ENCODE assay signal across 8 cellular contexts in genomic region chr17:70169707-70170597, GRCh38. TPM values are rescaled to one million over a fixed set of nuclear protein-coding genes. Genes with fewer than 3 reads are reported as not detected.
DNase-seq lines count a peak whose midpoint lies in the region; ATAC-seq and TF ChIP-seq lines count a peak whose summit lies in the region.

No MANE protein-coding gene starts in this region.

- DNase-seq in BJ (ENCODE audit: low read depth) = no peak
- DNase-seq in ascending aorta (ENCODE audit: low spot score in 2 of 2) = no peak
- DNase-seq in amniotic stem cell (lab: John Stamatoyannopoulos, UW) = no peak
- no peak for DNase-seq in GM20000 (ENCODE audit: low spot score)

- H3K4me3 ChIP-seq in BJ (ENCODE audit: low read depth, low read length) = peak overlapping the region; percentile 49
- H3K4me3 ChIP-seq in HUES48 (ENCODE audit: low read depth, low read length) = peak overlapping the region; percentile 91
- H3K4me3 ChIP-seq in ascending aorta = peak overlapping the region; percentile 66 to 76
- H3K4me3 ChIP-seq in iPS-20b (ENCODE audit: low read length) = peak overlapping the region; percentile 83
- peak overlapping the region; percentile 42 to 58 (median 50) for H3K4me3 ChIP-seq in skin epidermis

- intact Hi-C loops in ascending aorta (cut with DNase I) = loop anchor here (2.0 kb wide), 1 partner anchor 601 kb away; no protein-coding TSS in a partner anchor

- CTCF ChIA-PET in BJ (lab: Yijun Ruan, JAX) = interaction anchor here (0.9 kb wide), 1 partner anchor 563 kb away, joined by 3 read pairs; no protein-coding TSS in a partner anchor

- H3K9me3 ChIP-seq in HUES48 (ENCODE audit: control insufficient read depth, insufficient read depth, low read length) = no peaks in the 10 kb centered on the region
- H3K9me3 ChIP-seq in ascending aorta = no peaks in the 10 kb centered on the region
- no peaks in the 10 kb centered on the region for H3K9me3 ChIP-seq in iPS-20b (ENCODE audit: insufficient read depth, low read depth, low read length)

- H3K9ac ChIP-seq in HUES48 (ENCODE audit: low read depth, low read length) (no peak overlapping the region), iPS-20b (ENCODE audit: low read depth, low read length) (no peak overlapping the region; the same call in 1 of the 2 replicates)

- H3K27me3 ChIP-seq in BJ (ENCODE audit: control insufficient read depth, insufficient read depth, low read length) = no peaks in the 10 kb centered on the region; the same call in 1 of the 2 replicates
- H3K27me3 ChIP-seq in HUES48 (ENCODE audit: control insufficient read depth, insufficient read depth, low read length) = peaks cover 38% of the 10 kb centered on the region
- no peaks in the 10 kb centered on the region for H3K27me3 ChIP-seq in ascending aorta
- peaks cover 45% of the 10 kb centered on the region for H3K27me3 ChIP-seq in iPS-20b (ENCODE audit: insufficient read depth, low read length)

- H3K36me3 ChIP-seq in BJ (ENCODE audit: control insufficient read depth, insufficient read depth, low read length) (peaks cover under 1% of the 10 kb centered on the region; the same call in 1 of the 2 replicates), HUES48 (ENCODE audit: control insufficient read depth, insufficient read depth, low read length) (no peaks in the 10 kb centered on the region), ascending aorta (no peaks in the 10 kb centered on the region), iPS-20b (ENCODE audit: insufficient read depth, low read depth, low read length) (no peaks in the 10 kb centered on the region)

- POLR2A ChIA-PET in BJ (lab: Charles Lee) = interaction anchor here (0.6 to 0.8 kb wide), 3 partner anchors 10 to 561 kb away, joined by 3 to 11 read pairs (median 7); no protein-coding TSS in a partner anchor

- H3K4me1 ChIP-seq in HUES48 (ENCODE audit: control insufficient read depth, insufficient read depth, low read length) = peaks cover 13% of the 10 kb centered on the region
- peaks cover 0 to 11% of the 10 kb centered on the region in 2 donors for H3K4me1 ChIP-seq in ascending aorta
- peaks cover 8% of the 10 kb centered on the region for H3K4me1 ChIP-seq in iPS-20b (ENCODE audit: insufficient read depth, low read length)

- H3K27ac ChIP-seq in HUES48 (ENCODE audit: low read depth, low read length) (no peak overlapping the region), ascending aorta (peak overlapping the region in 1 of 2 donors; percentile 26), iPS-20b (ENCODE audit: low read length) (no peak overlapping the region), skin epidermis (peak overlapping the region in 14 of 21 experiments; percentile 19 to 92 (median 63))

- TF ChIP-seq CTCF in BJ (IDR thresholded peaks at IDR 0.05; ENCODE audit: insufficient read depth, low read depth, low read length) (no peak), ascending aorta (IDR thresholded peaks at IDR 0.05) (no peak), GM20000 (IDR thresholded peaks at IDR 0.05; ENCODE audit: extremely low read depth, missing control alignments) (no peak)

- ATAC-seq in HG02885 (IDR thresholded peaks at IDR 0.05; ENCODE audit: poor library complexity, unreplicated experiment) = no peak

RNA-seq across cellular contexts. Expression of gene KCNJ2, which starts 0.6 kb away (rescaled TPM):
- 1.2 and 2.1 TPM in 2 replicates for polyA plus RNA-seq in BJ (2011; rRNA removed)
- polyA minus RNA-seq in BJ (2011; rRNA and poly(A)+ RNA removed) = 6.3 and 13.5 TPM in 2 replicates
- total RNA-seq in ascending aorta = 7.5 TPM

Comparison
In these comparisons a context has a peak if more than half of its experiments do, and no peak if none do; other contexts are left out.
1. H3K27ac ChIP-seq: peak in skin epidermis (14 of 21); none in HUES48 (single experiment) and iPS-20b (single experiment).
2. Peak in every context shown above with its lines, with median percentiles within 50 percentile points of each other: H3K4me3 ChIP-seq.